ENCODE assay signal across 17 cellular contexts in genomic region chr16:3748307-3748706, GRCh38. TPM values are rescaled to one million over a fixed set of nuclear protein-coding genes. Genes with fewer than 3 reads are reported as not detected.
DNase-seq lines count a peak whose midpoint lies in the region; ATAC-seq and TF ChIP-seq lines count a peak whose summit lies in the region.
"Had no signal": no experiment of that assay in that cellular context is flagged by ENCODE, and none has a peak within 500 bp of the region (broad histone marks: within the 10 kb centered on the region; RNA-seq: fewer than 3 reads in every experiment).

No MANE protein-coding gene starts in this region.

- H3K36me3 ChIP-seq in osteoblast (ENCODE audit: insufficient read depth, low read length) (peaks cover 57% of the 10 kb centered on the region), aorta (ENCODE audit: control insufficient read depth in 1 of 2, insufficient read depth in 2 of 2, low read length in 1 of 2) (peaks cover 2 to 7% of the 10 kb centered on the region in 2 donors)

- peak overlapping the region; percentile 22 to 29 for H3K27ac Mint-ChIP-seq in natural killer cell
- H3K27ac Mint-ChIP-seq in natural killer cell treated with Interleukin-12 subunit alpha and Interleukin-12 subunit beta and Interleukin-15 and Interleukin-18, amount 100 ng/mL, for 72 hours, result no peak overlapping the region
- peak overlapping the region; percentile 55 to 60 for H3K27ac Mint-ChIP-seq in effector memory CD8-positive, alpha-beta T cell

- no peaks in the 10 kb centered on the region for H3K9me3 Mint-ChIP-seq in natural killer cell
- H3K9me3 Mint-ChIP-seq in natural killer cell treated with Interleukin-12 subunit alpha and Interleukin-12 subunit beta and Interleukin-15 and Interleukin-18, amount 100 ng/mL, for 72 hours, result no peaks in the 10 kb centered on the region
- no peaks in the 10 kb centered on the region for H3K9me3 Mint-ChIP-seq in effector memory CD8-positive, alpha-beta T cell
- H3K9me3 Mint-ChIP-seq: CD4-positive, alpha-beta memory T cell had no signal

- intact Hi-C loops in natural killer cell (cut with micrococcal nuclease), result no loop called here
- intact Hi-C loops in aorta (cut with DNase I), result no loop called here

- H3K9me3 ChIP-seq in osteoblast (ENCODE audit: low read depth, low read length), result no peaks in the 10 kb centered on the region
- no peaks in the 10 kb centered on the region for H3K9me3 ChIP-seq in aorta (ENCODE audit: control insufficient read depth, low read length)
- H3K9me3 ChIP-seq: BE2C had no signal

- peaks cover 25% of the 10 kb centered on the region for H4K20me1 ChIP-seq in osteoblast (ENCODE audit: insufficient read depth, low read length)

- no peak overlapping the region for H3K4me3 Mint-ChIP-seq in natural killer cell
- no peak overlapping the region for H3K4me3 Mint-ChIP-seq in natural killer cell treated with Interleukin-12 subunit alpha and Interleukin-12 subunit beta and Interleukin-15 and Interleukin-18, amount 100 ng/mL, for 72 hours
- no peak overlapping the region for H3K4me3 Mint-ChIP-seq in effector memory CD8-positive, alpha-beta T cell
- H3K4me3 Mint-ChIP-seq: CD4-positive, alpha-beta memory T cell had no signal

- H3K4me3 ChIP-seq in osteoblast (ENCODE audit: insufficient read depth, low read length) (no peak overlapping the region), aorta (ENCODE audit: low read length in 2 of 2) (no peak overlapping the region)
- H3K4me3 ChIP-seq: GM23248, PC-9 had no signal

- peaks cover 7% of the 10 kb centered on the region for H3K36me3 Mint-ChIP-seq in natural killer cell
- peaks cover 12% of the 10 kb centered on the region for H3K36me3 Mint-ChIP-seq in natural killer cell treated with Interleukin-12 subunit alpha and Interleukin-12 subunit beta and Interleukin-15 and Interleukin-18, amount 100 ng/mL, for 72 hours
- peaks cover 71% of the 10 kb centered on the region for H3K36me3 Mint-ChIP-seq in effector memory CD8-positive, alpha-beta T cell (ENCODE audit: insufficient read depth)

- H3K79me2 ChIP-seq in osteoblast (ENCODE audit: insufficient read depth, low read length), result peaks cover 33% of the 10 kb centered on the region

- H3K4me2 ChIP-seq in osteoblast (ENCODE audit: insufficient read depth, low read length), result no peak overlapping the region
- H3K4me2 ChIP-seq: PC-9 had no signal

- WGBS in aorta, 2 donors, result 54 to 55% methylated on average over 5 of the region's 5 CpGs

- H2AFZ ChIP-seq in osteoblast (ENCODE audit: low read length), result no peak overlapping the region
- H2AFZ ChIP-seq: GM23248, PC-9 had no signal

- H3K27ac ChIP-seq in osteoblast (ENCODE audit: low read depth, low read length), result no peak overlapping the region
- no peak overlapping the region for H3K27ac ChIP-seq in aorta (ENCODE audit: low read depth in 1 of 2, low read length in 2 of 2)
- H3K27ac ChIP-seq: GM23248, PC-9 had no signal

- H3K27me3 ChIP-seq in osteoblast (ENCODE audit: insufficient read depth, low read length) (no peaks in the 10 kb centered on the region), aorta (ENCODE audit: control insufficient read depth in 1 of 2, insufficient read depth in 2 of 2, low read length in 1 of 2) (no peaks in the 10 kb centered on the region)
- H3K27me3 ChIP-seq: BE2C had no signal

- ATAC-seq in natural killer cell, result no peak
- no peak for ATAC-seq in natural killer cell treated with Interleukin-12 subunit alpha and Interleukin-12 subunit beta and Interleukin-15 and Interleukin-18, amount 100 ng/mL, for 72 hours
- no peak for ATAC-seq in effector memory CD8-positive, alpha-beta T cell (replicated peaks)
- ATAC-seq in aorta (ENCODE audit: low FRiP score), result peak; percentile 26

- DNase-seq in natural killer cell, result no peak
- no peak for DNase-seq in natural killer cell treated with Interleukin-12 subunit alpha and Interleukin-12 subunit beta and Interleukin-15 and Interleukin-18, amount 100 ng/mL, for 72 hours (ENCODE audit: low spot score)
- no peak for DNase-seq in effector memory CD8-positive, alpha-beta T cell
- peak; percentile 46 for DNase-seq in osteoblast (ENCODE audit: insufficient read length, low spot score, missing footprints)
- DNase-seq in aorta, result peak in 1 of 2 donors; percentile 65
- no peak for DNase-seq in NCI-H2227 treated with DMSO at 0.1 percent for 48 hours (lab: John Stamatoyannopoulos, UW)
- DNase-seq in GOT3 (lab: John Stamatoyannopoulos, UW), result no peak
- DNase-seq in cerebellar cortex (ENCODE audit: low spot score), result no peak
- DNase-seq: BE2C; CD4-positive, alpha-beta memory T cell; DND-41; GF-D8; GM23248; KG1; NCI-H1092 treated with DMSO at 0.1 percent for 48 hours; NCI-H1694; PC-9 had no signal

- H3K27me3 Mint-ChIP-seq in natural killer cell (ENCODE audit: low read depth in 2 of 2), result no peaks in the 10 kb centered on the region
- no peaks in the 10 kb centered on the region for H3K27me3 Mint-ChIP-seq in natural killer cell treated with Interleukin-12 subunit alpha and Interleukin-12 subunit beta and Interleukin-15 and Interleukin-18, amount 100 ng/mL, for 72 hours
- no peaks in the 10 kb centered on the region for H3K27me3 Mint-ChIP-seq in effector memory CD8-positive, alpha-beta T cell
- H3K27me3 Mint-ChIP-seq: CD4-positive, alpha-beta memory T cell had no signal

- H3K4me1 Mint-ChIP-seq in natural killer cell, result peaks cover 27 to 32% of the 10 kb centered on the region in 2 donors
- peaks cover 15 to 23% of the 10 kb centered on the region in 2 donors for H3K4me1 Mint-ChIP-seq in natural killer cell treated with Interleukin-12 subunit alpha and Interleukin-12 subunit beta and Interleukin-15 and Interleukin-18, amount 100 ng/mL, for 72 hours (ENCODE audit: low read depth in 2 of 2)
- peaks cover 18 to 30% of the 10 kb centered on the region in 2 donors for H3K4me1 Mint-ChIP-seq in effector memory CD8-positive, alpha-beta T cell (ENCODE audit: low read depth in 2 of 2)

- peaks cover 9% of the 10 kb centered on the region for H3K4me1 ChIP-seq in osteoblast (ENCODE audit: insufficient read depth, low read length)
- no peaks in the 10 kb centered on the region for H3K4me1 ChIP-seq in aorta (ENCODE audit: control insufficient read depth in 1 of 2, insufficient read depth in 2 of 2, low read length in 2 of 2)
- H3K4me1 ChIP-seq: BE2C had no signal

- TF ChIP-seq CTCF in natural killer cell (IDR thresholded peaks at IDR 0.05) (no peak), osteoblast (IDR thresholded peaks at IDR 0.05; ENCODE audit: extremely low read depth, low read depth, low read length) (no peak)

RNA-seq across cellular contexts. Expression of gene TRAP1, which starts 31.0 kb away (rescaled TPM):
- total RNA-seq in natural killer cell, result 10 to 100 TPM; 33.7 to 56.7 (median 54.6) TPM
- 100 to 1,000 TPM; 105 to 257 TPM for total RNA-seq in natural killer cell treated with Interleukin-12 subunit alpha and Interleukin-12 subunit beta and Interleukin-15 and Interleukin-18, amount 100 ng/mL, for 72 hours
- 46.9 and 56.5 TPM in 2 replicates for total RNA-seq in osteoblast
- total RNA-seq in aorta, result 10 to 100 TPM; 57.7 to 59.5 TPM
- polyA plus RNA-seq in aorta, result 100 to 1,000 TPM in 1 of 2 donors, 10 to 100 TPM in 1; 19.2 to 183 TPM

Comparison
In these comparisons a context has a peak if more than half of its experiments do, and no peak if none do; other contexts are left out.
1. H3K27ac Mint-ChIP-seq: peak in natural killer cell (2 of 2) and effector memory CD8-positive, alpha-beta T cell (2 of 2); none in natural killer cell treated with Interleukin-12 subunit alpha and Interleukin-12 subunit beta and Interleukin-15 and Interleukin-18, amount 100 ng/mL, for 72 hours (0 of 2).